12 cellular contexts compared by ENCODE assay signal in genomic region chr11:11567862-11568650, GRCh38. TPM values are rescaled to one million over a fixed set of nuclear protein-coding genes. Genes with fewer than 3 reads are reported as not detected.
DNase-seq lines count a peak whose midpoint lies in the region; ATAC-seq, FAIRE-seq and TF ChIP-seq lines count a peak whose summit lies in the region.
"Had no signal": no experiment of that assay in that cellular context is flagged by ENCODE, and none has a peak within 500 bp of the region (broad histone marks: within the 10 kb centered on the region; RNA-seq: fewer than 3 reads in every experiment).

No MANE protein-coding gene starts in this region.

- H2BK15ac ChIP-seq in mesendoderm (replicated peaks; ENCODE audit: low read depth) = no peak overlapping the region

- no CpG with 5 or more reads among the region's 8 CpGs for WGBS in mesendoderm (ENCODE audit: extremely low coverage, insufficient coverage, low lambda C conversion rate)

- peaks cover 15% of the 10 kb centered on the region for H3K4me1 Mint-ChIP-seq in activated CD8-positive, alpha-beta T cell treated with anti-CD3 and anti-CD28 coated beads, Interleukin-2, amount 10 ng/mL, durations not matched to agents 7 days and 5 days (ENCODE audit: low read depth)
- H3K4me1 Mint-ChIP-seq in neural progenitor cell = peaks cover 6% of the 10 kb centered on the region

- peaks cover 0 to 25% (median 16%) of the 10 kb centered on the region in 10 experiments; a peak in 17 of 20 replicates for H3K4me1 ChIP-seq in BLaER1 treated with 17β-estradiol and CSF1 and Interleukin-3, amounts not matched to agents 10 nM and 100 nM
- no peaks in the 10 kb centered on the region for H3K4me1 ChIP-seq in HEK293 (ENCODE audit: control insufficient read depth, insufficient read depth, low read length)
- H3K4me1 ChIP-seq in mesendoderm (ENCODE audit: control insufficient read depth, low read depth, low read length) = no peaks in the 10 kb centered on the region
- H3K4me1 ChIP-seq in neural progenitor cell = no peaks in the 10 kb centered on the region

- FAIRE-seq in frontal cortex (lab: Jason Lieb, UNC) = no peak
- FAIRE-seq: colon had no signal

- H3K27me3 Mint-ChIP-seq in activated CD8-positive, alpha-beta T cell treated with anti-CD3 and anti-CD28 coated beads, Interleukin-2, amount 10 ng/mL, durations not matched to agents 7 days and 5 days (ENCODE audit: low read depth) = peaks cover 3% of the 10 kb centered on the region
- H3K27me3 Mint-ChIP-seq in neural progenitor cell (ENCODE audit: insufficient read depth, low read depth) = peaks cover 2% of the 10 kb centered on the region

- no peak overlapping the region for H2BK120ac ChIP-seq in mesendoderm (ENCODE audit: low read depth, low read length)

- no peak overlapping the region for H4K5ac ChIP-seq in mesendoderm (ENCODE audit: low read length)

- peak overlapping the region in 6 of 11 experiments; percentile 0 to 29 (median 11); a peak in 8 of 22 replicates for H3K4me2 ChIP-seq in BLaER1 treated with 17β-estradiol and CSF1 and Interleukin-3, amounts not matched to agents 10 nM and 100 nM
- no peak overlapping the region for H3K4me2 ChIP-seq in mesendoderm (ENCODE audit: low read length)
- no peak overlapping the region for H3K4me2 ChIP-seq in neural progenitor cell

- H3K18ac ChIP-seq in mesendoderm (ENCODE audit: low read length) = no peak overlapping the region

- H3K36me3 Mint-ChIP-seq in activated CD8-positive, alpha-beta T cell treated with anti-CD3 and anti-CD28 coated beads, Interleukin-2, amount 10 ng/mL, durations not matched to agents 7 days and 5 days (ENCODE audit: low read depth) = no peaks in the 10 kb centered on the region
- no peaks in the 10 kb centered on the region for H3K36me3 Mint-ChIP-seq in neural progenitor cell
- H3K36me3 Mint-ChIP-seq: CD14-positive monocyte had no signal

- H4K8ac ChIP-seq in mesendoderm (ENCODE audit: low read depth, low read length) = no peak overlapping the region

- no peak overlapping the region for H3K4me3 ChIP-seq in BLaER1 treated with 17β-estradiol and CSF1 and Interleukin-3, amounts not matched to agents 10 nM and 100 nM
- no peak overlapping the region for H3K4me3 ChIP-seq in HEK293 (ENCODE audit: low read depth, low read length)
- no peak overlapping the region for H3K4me3 ChIP-seq in mesendoderm (ENCODE audit: low read length)
- no peak overlapping the region for H3K4me3 ChIP-seq in neural progenitor cell

- no peaks in the 10 kb centered on the region for H3K9me3 ChIP-seq in BLaER1 treated with 17β-estradiol and CSF1 and Interleukin-3, amounts not matched to agents 10 nM and 100 nM (replicated peaks in 1 of 11)
- H3K9me3 ChIP-seq in HEK293 (ENCODE audit: control insufficient read depth, insufficient read depth, low read depth, low read length) (no peaks in the 10 kb centered on the region), neural progenitor cell (ENCODE audit: low read depth) (no peaks in the 10 kb centered on the region)

- no peak overlapping the region for H3K27ac Mint-ChIP-seq in activated CD8-positive, alpha-beta T cell treated with anti-CD3 and anti-CD28 coated beads, Interleukin-2, amount 10 ng/mL, durations not matched to agents 7 days and 5 days
- H3K27ac Mint-ChIP-seq in neural progenitor cell = no peak overlapping the region

- no peak overlapping the region for H2BK5ac ChIP-seq in mesendoderm (ENCODE audit: low read length)

- ATAC-seq in activated CD8-positive, alpha-beta T cell treated with anti-CD3 and anti-CD28 coated beads, Interleukin-2, amount 10 ng/mL, durations not matched to agents 7 days and 5 days = peak; percentile 36
- no peak for ATAC-seq in GM19463 (IDR thresholded peaks at IDR 0.05; ENCODE audit: unreplicated experiment)

- no peak overlapping the region for H3K27ac ChIP-seq in BLaER1 treated with 17β-estradiol and CSF1 and Interleukin-3, amounts not matched to agents 10 nM and 100 nM
- H3K27ac ChIP-seq in HEK293 (ENCODE audit: extremely low read depth, low read depth, low read length) (no peak overlapping the region), mesendoderm (ENCODE audit: low read depth, low read length) (no peak overlapping the region), neural progenitor cell (no peak overlapping the region)

- DNase-seq in activated CD8-positive, alpha-beta T cell treated with anti-CD3 and anti-CD28 coated beads, Interleukin-2, amount 10 ng/mL, durations not matched to agents 7 days and 5 days = no peak
- DNase-seq in mesendoderm (no peak), neural progenitor cell (ENCODE audit: low spot score) (no peak), frontal cortex (ENCODE audit: low spot score in 2 of 2) (no peak), DMS53 treated with DMSO at 0.1 percent for 48 hours (lab: John Stamatoyannopoulos, UW; ENCODE audit: unreplicated experiment) (no peak)
- DNase-seq: MM.1S, T-helper 9 cell had no signal

- TF ChIP-seq CTCF in HEK293 (tag by site-specific recombination; IDR thresholded peaks at IDR 0.05) = no peak
- TF ChIP-seq CTCF in neural progenitor cell (IDR thresholded peaks at IDR 0.05) = no peak

- no peak overlapping the region for H3K4ac ChIP-seq in mesendoderm (ENCODE audit: low read depth, low read length)

- H3K4me3 Mint-ChIP-seq in activated CD8-positive, alpha-beta T cell treated with anti-CD3 and anti-CD28 coated beads, Interleukin-2, amount 10 ng/mL, durations not matched to agents 7 days and 5 days = no peak overlapping the region
- H3K4me3 Mint-ChIP-seq in neural progenitor cell = no peak overlapping the region
- H3K4me3 Mint-ChIP-seq: CD14-positive monocyte had no signal

- no peak overlapping the region for H3K23ac ChIP-seq in mesendoderm (ENCODE audit: low read length)

- H4K20me1 ChIP-seq in BLaER1 treated with 17β-estradiol and CSF1 and Interleukin-3, amounts not matched to agents 10 nM and 100 nM = peaks cover 0 to 5% (median 0%) of the 10 kb centered on the region in 11 experiments; a peak in 1 of 22 replicates
- no peaks in the 10 kb centered on the region for H4K20me1 ChIP-seq in neural progenitor cell (ENCODE audit: low read depth)

- H3K79me2 ChIP-seq in mesendoderm (ENCODE audit: control insufficient read depth, insufficient read depth, low read length) (no peaks in the 10 kb centered on the region), neural progenitor cell (ENCODE audit: low read depth) (no peaks in the 10 kb centered on the region)

- POLR2A ChIA-PET in HEK293 (lab: Yijun Ruan, JAX) = no interaction called here
- POLR2A ChIA-PET in activated CD8-positive, alpha-beta T cell treated with anti-CD3 and anti-CD28 coated beads, Interleukin-2, amount 10 ng/mL, durations not matched to agents 7 days and 5 days (lab: Charles Lee) = no interaction called here

- H3K9ac ChIP-seq in BLaER1 treated with 17β-estradiol and CSF1 and Interleukin-3, amounts not matched to agents 10 nM and 100 nM = no peak overlapping the region
- no peak overlapping the region for H3K9ac ChIP-seq in mesendoderm (ENCODE audit: low read length)
- no peak overlapping the region for H3K9ac ChIP-seq in neural progenitor cell

- no peaks in the 10 kb centered on the region for H3F3A ChIP-seq in neural progenitor cell (ENCODE audit: low read depth)

- no peak overlapping the region for H2AFZ ChIP-seq in neural progenitor cell (replicated peaks)

- H3K79me1 ChIP-seq in mesendoderm (ENCODE audit: low read length) = no peaks in the 10 kb centered on the region

- no peaks in the 10 kb centered on the region for H3K36me3 ChIP-seq in BLaER1 treated with 17β-estradiol and CSF1 and Interleukin-3, amounts not matched to agents 10 nM and 100 nM
- H3K36me3 ChIP-seq in HEK293 (ENCODE audit: control insufficient read depth in 2 of 2, insufficient read depth in 1 of 2, low read length in 2 of 2) (no peaks in the 10 kb centered on the region), mesendoderm (ENCODE audit: control insufficient read depth, insufficient read depth, low read length) (no peaks in the 10 kb centered on the region), neural progenitor cell (no peaks in the 10 kb centered on the region)

- CTCF ChIA-PET in HEK293 (lab: Yijun Ruan, JAX) = no interaction called here
- CTCF ChIA-PET in activated CD8-positive, alpha-beta T cell treated with anti-CD3 and anti-CD28 coated beads, Interleukin-2, amount 10 ng/mL, durations not matched to agents 7 days and 5 days (lab: Charles Lee) = interaction anchor here (1.2 kb wide), 1 partner anchor 54 kb away, joined by 3 read pairs; the partner anchor contains the start of gene GALNT18

- H3K9me3 Mint-ChIP-seq in activated CD8-positive, alpha-beta T cell treated with anti-CD3 and anti-CD28 coated beads, Interleukin-2, amount 10 ng/mL, durations not matched to agents 7 days and 5 days (ENCODE audit: insufficient read depth) = no peaks in the 10 kb centered on the region
- no peaks in the 10 kb centered on the region for H3K9me3 Mint-ChIP-seq in neural progenitor cell

- peak overlapping the region; percentile 6 for H3K56ac ChIP-seq in mesendoderm (ENCODE audit: low read length)

- H2AK5ac ChIP-seq in mesendoderm (ENCODE audit: low read length) = no peak overlapping the region

- no peaks in the 10 kb centered on the region for H3K27me3 ChIP-seq in BLaER1 treated with 17β-estradiol and CSF1 and Interleukin-3, amounts not matched to agents 10 nM and 100 nM
- H3K27me3 ChIP-seq in mesendoderm (ENCODE audit: insufficient read depth, low read length, poor library complexity) (no peaks in the 10 kb centered on the region), neural progenitor cell (no peaks in the 10 kb centered on the region)

TF ChIP-seq in HEK293, 187 proteins besides CTCF, POLR2A, EP300 and RAD21 (continues in another document):
- TF ChIP-seq ZNF571 (tag by site-specific recombination; IDR thresholded peaks at IDR 0.05) = no peak
- no peak for TF ChIP-seq ZNF433 (tag by site-specific recombination; IDR thresholded peaks at IDR 0.05; ENCODE audit: low read depth)
- peak; percentile 61; the same call in 1 of the 2 replicates for TF ChIP-seq SCRT2 (tag by site-specific recombination; IDR thresholded peaks at IDR 0.05)
- TF ChIP-seq ZSCAN23 (tag by site-specific recombination; IDR thresholded peaks at IDR 0.05) = no peak
- no peak for TF ChIP-seq ZNF785 (tag by site-specific recombination; IDR thresholded peaks at IDR 0.05)
- TF ChIP-seq KLF8 (tag by site-specific recombination; IDR thresholded peaks at IDR 0.05) = no peak

RNA-seq across cellular contexts. Expression of gene GALNT18, which starts 53.7 kb away (rescaled TPM):
- total RNA-seq in activated CD8-positive, alpha-beta T cell treated with anti-CD3 and anti-CD28 coated beads, Interleukin-2, amount 10 ng/mL, durations not matched to agents 7 days and 5 days = under 1 TPM; 0.23 to 0.42 TPM
- polyA plus RNA-seq in mesendoderm (2013, experiment 1 of 2) = 1.2 TPM
- polyA plus RNA-seq in mesendoderm (2013, experiment 2 of 2) = 1.1 TPM
- total RNA-seq in neural progenitor cell (ENCODE audit: low replicate concordance) (2.4 and 4.0 TPM in 2 replicates), frontal cortex (20.4 TPM)
- polyA plus RNA-seq: CD14-positive monocyte had no signal

Comparison
In these comparisons a context has a peak if more than half of its experiments do, and no peak if none do; other contexts are left out.
1. H3K4me2 ChIP-seq: peak in BLaER1 treated with 17β-estradiol and CSF1 and Interleukin-3, amounts not matched to agents 10 nM and 100 nM (6 of 11); none in mesendoderm (single experiment) and neural progenitor cell (single experiment).